ENCODE assay signal across 27 cellular contexts in the genomic region with DNA sequence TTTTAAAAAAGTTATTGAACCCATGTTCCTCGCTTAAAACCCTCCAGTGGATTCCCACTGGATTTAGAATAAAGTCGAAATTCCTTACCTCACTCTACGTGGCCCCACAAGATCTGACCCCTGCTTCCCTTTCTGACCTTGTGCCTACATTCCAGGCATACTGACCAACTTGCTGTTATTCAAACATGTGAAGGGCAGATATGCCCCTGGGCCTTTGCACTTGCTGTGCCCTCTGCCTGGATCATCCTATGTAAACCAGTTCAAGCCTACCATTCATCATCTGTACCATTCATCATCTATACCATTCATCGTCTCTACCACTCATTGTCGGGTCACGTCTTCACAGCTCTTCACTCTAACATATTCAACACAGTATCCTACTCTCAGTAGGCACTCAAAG. TPM values are rescaled to one million over a fixed set of nuclear protein-coding genes. Genes with fewer than 3 reads are reported as not detected.
DNase-seq lines count a peak whose midpoint lies in the region; ATAC-seq, FAIRE-seq and TF ChIP-seq lines count a peak whose summit lies in the region.
"Had no signal": no experiment of that assay in that cellular context is flagged by ENCODE, and none has a peak within 500 bp of the region (broad histone marks: within the 10 kb centered on the region; RNA-seq: fewer than 3 reads in every experiment).

No MANE protein-coding gene starts in this region.

- DNase-seq in activated naive CD8-positive, alpha-beta T cell treated with anti-CD3 and anti-CD28 coated beads, Interleukin-2, amount 10 ng/mL, durations not matched to agents 7 days and 5 days: no peak
- DNase-seq in activated naive CD8-positive, alpha-beta T cell treated with anti-CD3 and anti-CD28 coated beads, Interleukin-2, amount 50 U/mL, for 24 hours: no peak
- no peak for DNase-seq in K562 (ENCODE audit: extremely low read depth in 1 of 4, low spot score in 3 of 4)
- no peak for DNase-seq in naive thymus-derived CD4-positive, alpha-beta T cell
- no peak for DNase-seq in caudate nucleus (lab: John Stamatoyannopoulos, UW)
- DNase-seq in NCI-H1105 (lab: John Stamatoyannopoulos, UW): no peak
- DNase-seq: AML-193; CD4-positive, alpha-beta T cell; COR-L47; DMS 273 treated with DMSO at 0.1 percent for 48 hours; DMS79; GF-D8; KBM-7; NCI-H2029; NCI-H446; NCI-H524 treated with DMSO at 0.1 percent for 48 hours; NCI-H82; NK-92 treated with Interleukin-12 subunit alpha and Interleukin-12 subunit beta, amount 100 ng/mL, for 24 hours; SJCRH30 had no signal

- TF ChIP-seq EP300 in K562 (IDR thresholded peaks at IDR 0.05; ENCODE audit: low read length): no peak

- no peak overlapping the region for H3K4me3 ChIP-seq in K562
- H3K4me3 ChIP-seq in naive thymus-derived CD4-positive, alpha-beta T cell (ENCODE audit: low read length): no peak overlapping the region
- H3K4me3 ChIP-seq: A549; BLaER1 treated with 17β-estradiol and CSF1 and Interleukin-3, amounts not matched to agents 10 nM and 100 nM; SJCRH30 had no signal

- TF ChIP-seq CTCF in K562 (IDR thresholded peaks at IDR 0.05 in 2 of 3, conservative IDR thresholded peaks at IDR 0.05 in 1 of 3; ENCODE audit: insufficient read depth in 2 of 3, low read depth in 1 of 3, low read length in 3 of 3): no peak

- H3K4me1 Mint-ChIP-seq in activated naive CD8-positive, alpha-beta T cell treated with anti-CD3 and anti-CD28 coated beads, Interleukin-2, amount 10 ng/mL, durations not matched to agents 7 days and 5 days: peaks cover 22% of the 10 kb centered on the region
- peaks cover 27% of the 10 kb centered on the region for H3K4me1 Mint-ChIP-seq in activated naive CD8-positive, alpha-beta T cell treated with anti-CD3 and anti-CD28 coated beads, Interleukin-2, amount 50 U/mL, for 24 hours
- peaks cover 36 to 63% (median 57%) of the 10 kb centered on the region in 7 donors for H3K4me1 Mint-ChIP-seq in naive thymus-derived CD4-positive, alpha-beta T cell

- H3K36me3 ChIP-seq in K562 (ENCODE audit: control insufficient read depth, insufficient read depth, low read length): no peaks in the 10 kb centered on the region
- H3K36me3 ChIP-seq in naive thymus-derived CD4-positive, alpha-beta T cell (ENCODE audit: control insufficient read depth in 2 of 3, insufficient read depth in 3 of 3, low read length in 3 of 3): no peaks in the 10 kb centered on the region
- H3K36me3 ChIP-seq: BLaER1 treated with 17β-estradiol and CSF1 and Interleukin-3, amounts not matched to agents 10 nM and 100 nM; SJCRH30 had no signal

- ATAC-seq in activated naive CD8-positive, alpha-beta T cell treated with anti-CD3 and anti-CD28 coated beads, Interleukin-2, amount 10 ng/mL, durations not matched to agents 7 days and 5 days (ENCODE audit: low read depth): no peak
- no peak for ATAC-seq in activated naive CD8-positive, alpha-beta T cell treated with anti-CD3 and anti-CD28 coated beads, Interleukin-2, amount 50 U/mL, for 24 hours
- ATAC-seq in K562: no peak
- ATAC-seq in naive thymus-derived CD4-positive, alpha-beta T cell: no peak
- no peak for ATAC-seq in HG03442 (IDR thresholded peaks at IDR 0.05; ENCODE audit: unreplicated experiment)
- ATAC-seq: A549, Right ventricle myocardium inferior, SK-N-SH treated with all-trans-retinoic acid at 6 μM for 48 hours had no signal

- no peak for FAIRE-seq in K562 (lab: Jason Lieb, UNC)
- FAIRE-seq: A549, GM12891, GM19239, H54 had no signal

- no peaks in the 10 kb centered on the region for H4K20me1 ChIP-seq in K562 (replicated peaks; ENCODE audit: control insufficient read depth, insufficient read depth, low read length)
- H4K20me1 ChIP-seq: BLaER1 treated with 17β-estradiol and CSF1 and Interleukin-3, amounts not matched to agents 10 nM and 100 nM had no signal

- no peaks in the 10 kb centered on the region for H3K79me2 ChIP-seq in K562 (ENCODE audit: control insufficient read depth, insufficient read depth, low read length)

- TF ChIP-seq POLR2A in K562 (conservative IDR thresholded peaks at IDR 0.05): no peak

- no peaks in the 10 kb centered on the region for H3K27me3 ChIP-seq in K562 (ENCODE audit: control insufficient read depth in 2 of 2, insufficient read depth in 2 of 2, low read length in 2 of 2)
- H3K27me3 ChIP-seq in naive thymus-derived CD4-positive, alpha-beta T cell (ENCODE audit: control insufficient read depth in 2 of 2, insufficient read depth in 2 of 2, low read length in 2 of 2): no peaks in the 10 kb centered on the region
- H3K27me3 ChIP-seq: BLaER1 treated with 17β-estradiol and CSF1 and Interleukin-3, amounts not matched to agents 10 nM and 100 nM; SJCRH30 had no signal

- no peaks in the 10 kb centered on the region for H3K27me3 Mint-ChIP-seq in activated naive CD8-positive, alpha-beta T cell treated with anti-CD3 and anti-CD28 coated beads, Interleukin-2, amount 10 ng/mL, durations not matched to agents 7 days and 5 days
- no peaks in the 10 kb centered on the region for H3K27me3 Mint-ChIP-seq in activated naive CD8-positive, alpha-beta T cell treated with anti-CD3 and anti-CD28 coated beads, Interleukin-2, amount 50 U/mL, for 24 hours
- H3K27me3 Mint-ChIP-seq in naive thymus-derived CD4-positive, alpha-beta T cell: no peaks in the 10 kb centered on the region
- H3K27me3 Mint-ChIP-seq: CD4-positive, alpha-beta T cell had no signal

- peaks cover 14% of the 10 kb centered on the region for H3K36me3 Mint-ChIP-seq in activated naive CD8-positive, alpha-beta T cell treated with anti-CD3 and anti-CD28 coated beads, Interleukin-2, amount 10 ng/mL, durations not matched to agents 7 days and 5 days
- no peaks in the 10 kb centered on the region for H3K36me3 Mint-ChIP-seq in activated naive CD8-positive, alpha-beta T cell treated with anti-CD3 and anti-CD28 coated beads, Interleukin-2, amount 50 U/mL, for 24 hours (ENCODE audit: low read depth)
- H3K36me3 Mint-ChIP-seq in naive thymus-derived CD4-positive, alpha-beta T cell: peaks cover 0 to 26% (median 13%) of the 10 kb centered on the region in 5 donors

- POLR2A ChIA-PET in activated naive CD8-positive, alpha-beta T cell treated with anti-CD3 and anti-CD28 coated beads, Interleukin-2, amount 10 ng/mL, durations not matched to agents 7 days and 5 days (lab: Charles Lee): no interaction called here
- POLR2A ChIA-PET in K562 (lab: Yijun Ruan, JAX): interaction anchor here (0.6 kb wide), 1 partner anchor 165 kb away, joined by 3 read pairs; no protein-coding TSS in a partner anchor
- POLR2A ChIA-PET in naive thymus-derived CD4-positive, alpha-beta T cell (lab: Charles Lee): interaction anchor here (2.1 kb wide), 1 partner anchor 40 kb away, joined by 11 read pairs; no protein-coding TSS in a partner anchor

- H3K27ac ChIP-seq in K562 (ENCODE audit: extremely low read depth, low read depth, low read length) (no peak overlapping the region), caudate nucleus (ENCODE audit: low read depth, low read length) (no peak overlapping the region)
- no peak overlapping the region for H3K27ac ChIP-seq in naive thymus-derived CD4-positive, alpha-beta T cell (ENCODE audit: low read depth, low read length)
- H3K27ac ChIP-seq: BLaER1 treated with 17β-estradiol and CSF1 and Interleukin-3, amounts not matched to agents 10 nM and 100 nM; SJCRH30 had no signal

- H3K9me3 Mint-ChIP-seq in activated naive CD8-positive, alpha-beta T cell treated with anti-CD3 and anti-CD28 coated beads, Interleukin-2, amount 10 ng/mL, durations not matched to agents 7 days and 5 days: peaks cover 16% of the 10 kb centered on the region
- H3K9me3 Mint-ChIP-seq in activated naive CD8-positive, alpha-beta T cell treated with anti-CD3 and anti-CD28 coated beads, Interleukin-2, amount 50 U/mL, for 24 hours: peaks cover 8% of the 10 kb centered on the region
- H3K9me3 Mint-ChIP-seq in naive thymus-derived CD4-positive, alpha-beta T cell: peaks cover 0 to 16% (median 0%) of the 10 kb centered on the region in 11 donors
- H3K9me3 Mint-ChIP-seq: CD4-positive, alpha-beta T cell had no signal

- in situ Hi-C loops in K562 (cut with MboI): no loop called here

- no TSS peak for BruUV-seq in K562 (replicated peaks; lab: Mats Ljungman, UMichigan)

- H3K4me3 Mint-ChIP-seq in activated naive CD8-positive, alpha-beta T cell treated with anti-CD3 and anti-CD28 coated beads, Interleukin-2, amount 10 ng/mL, durations not matched to agents 7 days and 5 days: no peak overlapping the region
- no peak overlapping the region for H3K4me3 Mint-ChIP-seq in activated naive CD8-positive, alpha-beta T cell treated with anti-CD3 and anti-CD28 coated beads, Interleukin-2, amount 50 U/mL, for 24 hours
- peak overlapping the region in 2 of 10 donors; percentile 21 to 70 for H3K4me3 Mint-ChIP-seq in naive thymus-derived CD4-positive, alpha-beta T cell
- H3K4me3 Mint-ChIP-seq: CD4-positive, alpha-beta T cell had no signal

- CTCF ChIA-PET in K562 (lab: Yijun Ruan, JAX; ENCODE audit: low intra/inter-chr PET ratio): no interaction called here
- CTCF ChIA-PET in naive thymus-derived CD4-positive, alpha-beta T cell (lab: Charles Lee): interaction anchor here (0.7 kb wide), 1 partner anchor 75 kb away, joined by 3 read pairs; no protein-coding TSS in a partner anchor

- H3K9me1 ChIP-seq in K562 (ENCODE audit: control insufficient read depth, insufficient read depth, low read length): no peaks in the 10 kb centered on the region

- no peak for TF ChIP-seq RAD21 in K562 (CRISPR knock-in tag; conservative IDR thresholded peaks at IDR 0.05 in 1 of 2, IDR thresholded peaks at IDR 0.05 in 1 of 2)

- 66% methylated on average over 6 of the region's 6 CpGs for WGBS in K562 (ENCODE audit: insufficient coverage, low coverage, missing lambda C conversion rate)

- peaks cover 0 to 3% of the 10 kb centered on the region in 2 experiments; a peak in 2 of 5 replicates for H3K4me1 ChIP-seq in K562 (replicated peaks in 1 of 2; ENCODE audit: control insufficient read depth in 2 of 2, insufficient read depth in 2 of 2, low read length in 2 of 2)
- peaks cover 29 to 43% of the 10 kb centered on the region in 2 donors for H3K4me1 ChIP-seq in naive thymus-derived CD4-positive, alpha-beta T cell (ENCODE audit: control insufficient read depth in 2 of 2, insufficient read depth in 2 of 2, low read length in 2 of 2)
- H3K4me1 ChIP-seq: SJCRH30 had no signal

- intact Hi-C loops in K562 (cut with micrococcal nuclease): no loop called here
- intact Hi-C loops in naive thymus-derived CD4-positive, alpha-beta T cell (cut with micrococcal nuclease): no loop called here

- H3K9me3 ChIP-seq in K562 (replicated peaks; ENCODE audit: control insufficient read depth, insufficient read depth, low read depth, low read length): no peaks in the 10 kb centered on the region; the same call in 1 of the 2 replicates
- no peaks in the 10 kb centered on the region for H3K9me3 ChIP-seq in naive thymus-derived CD4-positive, alpha-beta T cell (ENCODE audit: control insufficient read depth in 2 of 3, low read length in 3 of 3)
- H3K9me3 ChIP-seq: A549, SJCRH30 had no signal

- no peak overlapping the region for H3K4me2 ChIP-seq in K562 (ENCODE audit: insufficient read depth, low read length)
- H3K4me2 ChIP-seq: BLaER1 treated with 17β-estradiol and CSF1 and Interleukin-3, amounts not matched to agents 10 nM and 100 nM had no signal

- no peak overlapping the region for H2AFZ ChIP-seq in K562 (ENCODE audit: low read depth, low read length)

- no peak overlapping the region for H3K9ac ChIP-seq in K562 (ENCODE audit: insufficient read depth in 1 of 2, low read depth in 2 of 2, low read length in 2 of 2)
- H3K9ac ChIP-seq: BLaER1 treated with 17β-estradiol and CSF1 and Interleukin-3, amounts not matched to agents 10 nM and 100 nM had no signal

- H3K27ac Mint-ChIP-seq in activated naive CD8-positive, alpha-beta T cell treated with anti-CD3 and anti-CD28 coated beads, Interleukin-2, amount 10 ng/mL, durations not matched to agents 7 days and 5 days: peak overlapping the region; percentile 10
- H3K27ac Mint-ChIP-seq in activated naive CD8-positive, alpha-beta T cell treated with anti-CD3 and anti-CD28 coated beads, Interleukin-2, amount 50 U/mL, for 24 hours: no peak overlapping the region
- H3K27ac Mint-ChIP-seq in naive thymus-derived CD4-positive, alpha-beta T cell: peak overlapping the region in 5 of 9 donors; percentile 0 to 71 (median 36)
- H3K27ac Mint-ChIP-seq: CD4-positive, alpha-beta T cell had no signal

RNA-seq across cellular contexts. Expression of gene LPIN2, which starts 41.3 kb away (rescaled TPM):
- 10 to 100 TPM; 91.0 to 93.9 TPM for total RNA-seq in activated naive CD8-positive, alpha-beta T cell treated with anti-CD3 and anti-CD28 coated beads, Interleukin-2, amount 10 ng/mL, durations not matched to agents 7 days and 5 days
- total RNA-seq in K562 (2011; cell fraction: chromatin; rRNA removed; ENCODE audit: low replicate concordance): 45.6 and 69.6 TPM in 2 replicates
- total RNA-seq in K562 (2011; cell fraction: nucleolus; rRNA removed): 29.0 and 29.5 TPM in 2 replicates
- 35.7 and 37.3 TPM in 2 replicates for total RNA-seq in K562 (2011; cell fraction: nucleoplasm; rRNA removed)
- 21.0 and 23.3 TPM in 2 replicates for total RNA-seq in K562 (2014; rRNA removed)
- 20.6 and 23.5 TPM in 2 replicates for total RNA-seq in K562 (2014; rRNA removed; fragmentation: Illumina TruSeq; extraction: Trizol)
- 24.3 and 25.3 TPM in 2 replicates for total RNA-seq in K562 (2015; rRNA removed; fragmentation: Illumina TruSeq; extraction: Trizol)
- 26.1 and 31.7 TPM in 2 replicates for total RNA-seq in K562 (2021)
- polyA plus RNA-seq in K562 (2011; rRNA removed): 33.2 and 34.8 TPM in 2 replicates
- polyA plus RNA-seq in K562 (2011; cell fraction: cytosol; rRNA removed): 17.2 and 25.7 TPM in 2 replicates
- polyA plus RNA-seq in K562 (2011; cell fraction: nucleus; rRNA removed): 37.4 and 44.9 TPM in 2 replicates
- polyA plus RNA-seq in K562 (2012): 18.3 and 28.4 TPM in 2 replicates
- 24.2 and 30.3 TPM in 2 replicates for polyA plus RNA-seq in K562 (2014; fragmentation: Illumina TruSeq; extraction: Trizol)
- 1 to 10 TPM; 5.2 to 7.6 TPM for polyA plus RNA-seq in K562 (2014; fragmentation: Nextera tagmentation; extraction: Ambion mirVana)
- 23.0 and 24.6 TPM in 2 replicates for polyA plus RNA-seq in K562 (2014; rRNA removed)
- 41.5 and 47.0 TPM in 2 replicates for polyA minus RNA-seq in K562 (2011; rRNA and poly(A)+ RNA removed)
- polyA minus RNA-seq in K562 (2011; cell fraction: cytosol; rRNA and poly(A)+ RNA removed): 22.2 and 22.3 TPM in 2 replicates
- polyA minus RNA-seq in K562 (2011; cell fraction: nucleus; rRNA and poly(A)+ RNA removed): 20.3 and 39.2 TPM in 2 replicates
- total RNA-seq in naive thymus-derived CD4-positive, alpha-beta T cell: 100 to 1,000 TPM in 1 of 5 experiments, 10 to 100 TPM in 4; 58.8 to 133 (median 73.6) TPM
- polyA plus RNA-seq in naive thymus-derived CD4-positive, alpha-beta T cell: 10 to 100 TPM; 63.7 to 73.1 TPM
